ENCODE assay signal across 26 cellular contexts in the genomic region with DNA sequence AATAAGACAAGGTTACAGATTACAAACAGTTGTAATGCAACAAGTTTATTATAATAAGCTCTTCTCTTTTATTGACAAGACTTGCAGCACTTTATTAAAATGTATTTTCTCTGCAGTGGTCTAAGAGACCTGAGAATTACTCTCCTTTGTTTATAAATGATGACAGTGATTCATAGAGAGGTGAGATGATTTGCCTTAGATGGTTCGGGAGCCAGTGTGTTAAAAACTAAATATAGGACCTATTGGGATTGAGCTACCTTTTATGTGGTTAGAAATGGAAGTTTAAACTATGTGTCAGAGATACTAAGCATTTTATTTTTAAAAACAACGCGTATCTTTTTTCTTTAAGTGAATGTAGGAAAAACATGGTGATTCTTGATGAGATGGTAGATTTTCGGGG. TPM values are rescaled to one million over a fixed set of nuclear protein-coding genes. Genes with fewer than 3 reads are reported as not detected.
DNase-seq lines count a peak whose midpoint lies in the region; ATAC-seq, FAIRE-seq and TF ChIP-seq lines count a peak whose summit lies in the region.
"Had no signal": no experiment of that assay in that cellular context is flagged by ENCODE, and none has a peak within 500 bp of the region (broad histone marks: within the 10 kb centered on the region; RNA-seq: fewer than 3 reads in every experiment).

No MANE protein-coding gene starts in this region.

- no peak overlapping the region for H3K27ac Mint-ChIP-seq in MCF 10A (ENCODE audit: low read depth, unreplicated experiment)
- H3K27ac Mint-ChIP-seq: CD14-positive monocyte; CD4-positive, alpha-beta T cell; CD8-positive, alpha-beta memory T cell had no signal

- H3K4me1 ChIP-seq in mammary epithelial cell (ENCODE audit: insufficient read depth, low read length) = no peaks in the 10 kb centered on the region
- peaks cover 5 to 19% of the 10 kb centered on the region in 2 experiments; a peak in 3 of 4 replicates for H3K4me1 ChIP-seq in HCT116 (ENCODE audit: control insufficient read depth in 1 of 2, insufficient read depth in 2 of 2, low read length in 2 of 2)
- no peaks in the 10 kb centered on the region for H3K4me1 ChIP-seq in GM12878 (ENCODE audit: control insufficient read depth, insufficient read depth, low read length)
- H3K4me1 ChIP-seq: A549; BE2C; BLaER1 treated with 17β-estradiol and CSF1 and Interleukin-3, amounts not matched to agents 10 nM and 100 nM had no signal

- H2AFZ ChIP-seq in mammary epithelial cell (ENCODE audit: low read depth, low read length) (no peak overlapping the region), HCT116 (ENCODE audit: low read depth, low read length, poor library complexity, severe bottlenecking) (peak overlapping the region; percentile 64), GM12878 (ENCODE audit: control insufficient read depth, low read depth, low read length) (no peak overlapping the region)

- peak; percentile 23 for FAIRE-seq in GM12878 (lab: Jason Lieb, UNC)
- FAIRE-seq: D721Med, GM12892 had no signal

- H3K9ac ChIP-seq in mammary epithelial cell (ENCODE audit: insufficient read depth, low read length) (no peak overlapping the region), HCT116 (ENCODE audit: low read length) (no peak overlapping the region), GM12878 (ENCODE audit: control insufficient read depth, insufficient read depth, low read length) (no peak overlapping the region)
- H3K9ac ChIP-seq: BLaER1 treated with 17β-estradiol and CSF1 and Interleukin-3, amounts not matched to agents 10 nM and 100 nM had no signal

- DNase-seq in mammary epithelial cell (peak; percentile 15), MCF 10A (ENCODE audit: unreplicated experiment) (no peak), HCT116 (ENCODE audit: low read depth, low spot score) (no peak), RPMI7951 (ENCODE audit: low read depth) (peak; percentile 49), GM12878 (ENCODE audit: low read depth, low spot score) (no peak), HuH-7.5 (ENCODE audit: low spot score) (no peak), HEK293T (ENCODE audit: extremely low spot score) (no peak)
- DNase-seq: ACHN; AML-193; BE2C; CD4-positive, alpha-beta T cell; CD8-positive, alpha-beta memory T cell; DMS 273 treated with DMSO at 0.1 percent for 48 hours; DMS79; EL; GF-D8; GOT3; H7 had no signal

- no peaks in the 10 kb centered on the region for H3K9me3 Mint-ChIP-seq in MCF 10A (ENCODE audit: unreplicated experiment)
- H3K9me3 Mint-ChIP-seq: CD4-positive, alpha-beta T cell; CD8-positive, alpha-beta memory T cell had no signal

- no peaks in the 10 kb centered on the region for H3K9me3 ChIP-seq in mammary epithelial cell (replicated peaks; ENCODE audit: insufficient read depth, low read length)
- peaks cover 0 to 4% of the 10 kb centered on the region in 2 experiments; a peak in 1 of 4 replicates for H3K9me3 ChIP-seq in HCT116 (ENCODE audit: control insufficient read depth in 1 of 2, insufficient read depth in 1 of 2, low read depth in 1 of 2, low read length in 2 of 2)
- no peaks in the 10 kb centered on the region for H3K9me3 ChIP-seq in GM12878 (replicated peaks; ENCODE audit: control insufficient read depth, insufficient read depth, low read length)
- H3K9me3 ChIP-seq: A549, BE2C had no signal

- H3K4me3 ChIP-seq in mammary epithelial cell (replicated peaks in 1 of 3; ENCODE audit: insufficient read depth in 1 of 3, low read depth in 2 of 3, low read length in 3 of 3) = no peak overlapping the region
- H3K4me3 ChIP-seq in HCT116 (replicated peaks in 1 of 2; ENCODE audit: low read depth in 1 of 2, low read length in 2 of 2) = no peak overlapping the region
- H3K4me3 ChIP-seq in GM12878 = no peak overlapping the region
- H3K4me3 ChIP-seq: A549; BLaER1 treated with 17β-estradiol and CSF1 and Interleukin-3, amounts not matched to agents 10 nM and 100 nM had no signal

- POLR2A ChIA-PET in MCF 10A (lab: Yijun Ruan, JAX) (no interaction called here), HCT116 (lab: Charles Lee) (interaction anchor here (0.8 kb wide), 1 partner anchor 40 kb away, joined by 3 read pairs; no protein-coding TSS in a partner anchor), GM12878 (lab: Charles Lee) (no interaction called here), HEK293T (lab: Yijun Ruan, JAX) (no interaction called here)

- in situ Hi-C loops in mammary epithelial cell (cut with MboI; ENCODE audit: low sequenced_read_pairs in 2 of 2) = no loop called here
- in situ Hi-C loops in GM12878 (cut with MboI) = no loop called here

- H3K4me3 Mint-ChIP-seq in MCF 10A (ENCODE audit: unreplicated experiment) = no peak overlapping the region
- H3K4me3 Mint-ChIP-seq: CD4-positive, alpha-beta T cell; CD8-positive, alpha-beta memory T cell had no signal

- no peak for TF ChIP-seq CTCF in mammary epithelial cell (conservative IDR thresholded peaks at IDR 0.05 in 1 of 2, IDR thresholded peaks at IDR 0.05 in 1 of 2; ENCODE audit: extremely low read depth in 1 of 2, insufficient read depth in 1 of 2, low read depth in 1 of 2, low read length in 2 of 2)
- no peak for TF ChIP-seq CTCF in MCF 10A (IDR thresholded peaks at IDR 0.05; ENCODE audit: unreplicated experiment)
- no peak for TF ChIP-seq CTCF in HCT116 (IDR thresholded peaks at IDR 0.05 in 2 of 3, conservative IDR thresholded peaks at IDR 0.05 in 1 of 3; ENCODE audit: borderline replicate concordance in 1 of 3, insufficient read depth in 1 of 3, low read depth in 2 of 3, low read length in 2 of 3)
- no peak for TF ChIP-seq CTCF in GM12878 (IDR thresholded peaks at IDR 0.05 in 2 of 3, conservative IDR thresholded peaks at IDR 0.05 in 1 of 3; ENCODE audit: control insufficient read depth in 2 of 3, extremely low read depth in 1 of 3, insufficient read depth in 1 of 3, low read depth in 3 of 3, low read length in 3 of 3)

- no peaks in the 10 kb centered on the region for H3K4me1 Mint-ChIP-seq in MCF 10A (ENCODE audit: insufficient read depth, unreplicated experiment)
- H3K4me1 Mint-ChIP-seq: CD14-positive monocyte; CD8-positive, alpha-beta memory T cell had no signal

- H3K36me3 ChIP-seq in mammary epithelial cell (ENCODE audit: insufficient read depth, low read length) = no peaks in the 10 kb centered on the region
- no peaks in the 10 kb centered on the region for H3K36me3 ChIP-seq in HCT116 (ENCODE audit: control insufficient read depth in 1 of 2, insufficient read depth in 2 of 2, low read length in 2 of 2)
- H3K36me3 ChIP-seq in GM12878 (ENCODE audit: control insufficient read depth in 2 of 2, insufficient read depth in 2 of 2, low read length in 1 of 2) = no peaks in the 10 kb centered on the region
- H3K36me3 ChIP-seq: BE2C; BLaER1 treated with 17β-estradiol and CSF1 and Interleukin-3, amounts not matched to agents 10 nM and 100 nM had no signal

- no peak overlapping the region for H3K27ac ChIP-seq in mammary epithelial cell (ENCODE audit: insufficient read depth, low read depth, low read length)
- H3K27ac ChIP-seq in HCT116 (ENCODE audit: low read depth, low read length) = no peak overlapping the region
- H3K27ac ChIP-seq in GM12878 (ENCODE audit: control insufficient read depth, insufficient read depth) = no peak overlapping the region
- H3K27ac ChIP-seq: 22Rv1; A549; BLaER1 treated with 17β-estradiol and CSF1 and Interleukin-3, amounts not matched to agents 10 nM and 100 nM had no signal

- no peak for TF ChIP-seq EP300 in GM12878 (IDR thresholded peaks at IDR 0.05; ENCODE audit: borderline replicate concordance in 1 of 2, control insufficient read depth in 1 of 2, low read depth in 2 of 2, low read length in 2 of 2)

- TF ChIP-seq RAD21 in HCT116 (IDR thresholded peaks at IDR 0.05; ENCODE audit: low read depth) (no peak), GM12878 (IDR thresholded peaks at IDR 0.05; ENCODE audit: insufficient read depth, low read depth, low read length) (no peak)

- H3K36me3 Mint-ChIP-seq in MCF 10A (ENCODE audit: insufficient read depth, unreplicated experiment) = no peaks in the 10 kb centered on the region
- H3K36me3 Mint-ChIP-seq: CD14-positive monocyte; CD8-positive, alpha-beta memory T cell had no signal

- H3K27me3 ChIP-seq in mammary epithelial cell (ENCODE audit: insufficient read depth, low read length) = no peaks in the 10 kb centered on the region
- no peaks in the 10 kb centered on the region for H3K27me3 ChIP-seq in HCT116 (ENCODE audit: insufficient read depth, low read length)
- H3K27me3 ChIP-seq in GM12878 (replicated peaks in 1 of 2; ENCODE audit: control insufficient read depth in 2 of 2, insufficient read depth in 2 of 2, low read length in 1 of 2) = peaks cover 0 to 8% of the 10 kb centered on the region in 2 experiments; a peak in 1 of 4 replicates
- H3K27me3 ChIP-seq: BLaER1 treated with 17β-estradiol and CSF1 and Interleukin-3, amounts not matched to agents 10 nM and 100 nM had no signal

- SMC1A ChIA-PET in GM12878 (lab: Charles Lee; ENCODE audit: uncharacterized antibody, unreplicated experiment) = interaction anchor here (1.2 kb wide), 1 partner anchor 32 kb away, joined by 3 read pairs; no protein-coding TSS in a partner anchor

- H3K27me3 Mint-ChIP-seq in MCF 10A (ENCODE audit: insufficient read depth, unreplicated experiment) = no peaks in the 10 kb centered on the region

- RAD21 ChIA-PET in HCT116 (lab: Charles Lee; ENCODE audit: low non-redundant PET in 1 of 2, low total read pairs in 2 of 2, uncharacterized antibody in 2 of 2, unreplicated experiment in 2 of 2) (no interaction called here), GM12878 (lab: Charles Lee; ENCODE audit: unreplicated experiment) (no interaction called here)

- CTCF ChIA-PET in mammary epithelial cell (lab: Charles Lee; ENCODE audit: low non-redundant PET) (no interaction called here), MCF 10A (lab: Yijun Ruan, JAX) (no interaction called here), HCT116 (lab: Charles Lee) (no interaction called here), GM12878 (lab: Yijun Ruan, JAX) (no interaction called here), HEK293T (lab: Yijun Ruan, JAX) (no interaction called here)

- dilution Hi-C loops in mammary epithelial cell (cut with HindIII; ENCODE audit: low sequenced_read_pairs) = no loop called here

- H3K4me2 ChIP-seq in mammary epithelial cell (ENCODE audit: insufficient read depth, low read depth, low read length) (no peak overlapping the region), HCT116 (ENCODE audit: low read length) (peak overlapping the region; percentile 22; the same call in 1 of the 2 replicates), GM12878 (ENCODE audit: control insufficient read depth, insufficient read depth) (no peak overlapping the region)
- H3K4me2 ChIP-seq: A549; BLaER1 treated with 17β-estradiol and CSF1 and Interleukin-3, amounts not matched to agents 10 nM and 100 nM had no signal

- H4K20me1 ChIP-seq in mammary epithelial cell (ENCODE audit: insufficient read depth, low read length) (no peaks in the 10 kb centered on the region), HCT116 (ENCODE audit: insufficient read depth) (no peaks in the 10 kb centered on the region), GM12878 (ENCODE audit: control insufficient read depth, insufficient read depth) (no peaks in the 10 kb centered on the region)
- H4K20me1 ChIP-seq: BLaER1 treated with 17β-estradiol and CSF1 and Interleukin-3, amounts not matched to agents 10 nM and 100 nM had no signal

- TF ChIP-seq POLR2A in HCT116 (IDR thresholded peaks at IDR 0.05; ENCODE audit: borderline replicate concordance, extremely low read depth, insufficient read depth, insufficient read length) (no peak), GM12878 (IDR thresholded peaks at IDR 0.05; ENCODE audit: low read depth, low read length) (no peak)

- 67% methylated on average over 4 of the region's 4 CpGs for WGBS in mammary epithelial cell (ENCODE audit: low coverage, missing lambda C conversion rate)
- WGBS in GM12878 (ENCODE audit: insufficient coverage, insufficient replicate concordance, low lambda C conversion rate, missing lambda C conversion rate) = 58% methylated on average over 4 of the region's 4 CpGs

- H3K79me2 ChIP-seq in mammary epithelial cell (ENCODE audit: insufficient read depth, low read length) (no peaks in the 10 kb centered on the region), HCT116 (ENCODE audit: insufficient read depth, low read length) (no peaks in the 10 kb centered on the region), GM12878 (ENCODE audit: control insufficient read depth, insufficient read depth, low read length) (no peaks in the 10 kb centered on the region)

- intact Hi-C loops in mammary epithelial cell (cut with micrococcal nuclease) = no loop called here
- intact Hi-C loops in MCF 10A (cut with micrococcal nuclease) = no loop called here
- intact Hi-C loops in HCT116 (cut with micrococcal nuclease) = no loop called here
- intact Hi-C loops in GM12878 (cut with micrococcal nuclease; ENCODE audit: unreplicated experiment) = no loop called here

- H3K9me2 ChIP-seq in HCT116 (ENCODE audit: insufficient read depth) = no peaks in the 10 kb centered on the region; the same call in 1 of the 2 replicates

- BruUV-seq in mammary epithelial cell (replicated peaks; lab: Mats Ljungman, UMichigan) (no TSS peak), MCF 10A (replicated peaks; lab: Mats Ljungman, UMichigan) (no TSS peak), HCT116 (replicated peaks; lab: Mats Ljungman, UMichigan) (no TSS peak), GM12878 (replicated peaks; lab: Mats Ljungman, UMichigan) (no TSS peak)

- ATAC-seq in HCT116 (no peak), GM12878 (no peak), HG02642 (IDR thresholded peaks at IDR 0.05; ENCODE audit: poor library complexity, unreplicated experiment) (no peak)
- ATAC-seq: A549 had no signal

RNA-seq across cellular contexts. Expression of gene KRTAP3-3, which starts 2.9 kb away (rescaled TPM):
- total RNA-seq in mammary epithelial cell (not detected), MCF 10A (2022) (not detected in 2 replicates), HCT116 (2021; ENCODE audit: unreplicated experiment) (not detected), GM12878 (2014; rRNA removed) (not detected in 2 replicates), GM12878 (2014; rRNA removed; fragmentation: Illumina TruSeq; extraction: Trizol) (not detected in 2 replicates), GM12878 (2021) (not detected in 2 replicates)
- polyA plus RNA-seq in mammary epithelial cell (not detected), GM12878 (2011; rRNA removed) (not detected in 2 replicates), GM12878 (2014; fragmentation: Illumina TruSeq; extraction: Trizol) (not detected in 2 replicates), GM12878 (2014; fragmentation: Nextera tagmentation; extraction: Ambion mirVana) (not detected), GM12878 (2014; rRNA removed) (not detected in 2 replicates), GM12878 (2016; fragmentation: Nextera tagmentation; extraction: Ambion mirVana) (not detected)
- not detected for polyA minus RNA-seq in mammary epithelial cell
- polyA plus RNA-seq in HCT116 (2012) = not detected in 2 replicates
- not detected in 2 replicates for total RNA-seq in RPMI7951 (2014; rRNA removed; shearing (Covaris generic))
- not detected in 2 replicates for total RNA-seq in GM12878 (2013; cell fraction: nucleolus; rRNA removed)
- polyA plus RNA-seq in GM12878 (2011; ENCODE audit: low read depth) = not detected
- not detected in 2 replicates for polyA plus RNA-seq in GM12878 (2011; cell fraction: cytosol; rRNA removed)
- polyA plus RNA-seq in GM12878 (2011; cell fraction: nucleus; rRNA removed) = not detected in 2 replicates
- not detected in 2 replicates for polyA plus RNA-seq in GM12878 (2012)
- polyA minus RNA-seq in GM12878 (2011; rRNA and poly(A)+ RNA removed) = not detected in 2 replicates
- not detected in 2 replicates for polyA minus RNA-seq in GM12878 (2011; cell fraction: cytosol; rRNA and poly(A)+ RNA removed)
- not detected in 2 replicates for polyA minus RNA-seq in GM12878 (2011; cell fraction: nucleus; rRNA and poly(A)+ RNA removed)
- total RNA-seq: CD4-positive, alpha-beta T cell; CD8-positive, alpha-beta memory T cell; G401; H7 had no signal
- polyA plus RNA-seq: A549; CD14-positive monocyte; CD8-positive, alpha-beta memory T cell had no signal

RNA-seq across cellular contexts. Expression of gene KRTAP3-2, which starts 2.9 kb away (rescaled TPM):
- total RNA-seq in mammary epithelial cell = not detected
- polyA plus RNA-seq in mammary epithelial cell = not detected
- not detected for polyA minus RNA-seq in mammary epithelial cell
- total RNA-seq in MCF 10A (2022) = not detected in 2 replicates
- not detected for total RNA-seq in HCT116 (2021; ENCODE audit: unreplicated experiment)
- 0.15 TPM in 1 of 2 replicates, not detected in the other for polyA plus RNA-seq in HCT116 (2012)
- total RNA-seq in RPMI7951 (2014; rRNA removed; shearing (Covaris generic)) = not detected in 2 replicates
- not detected in 2 replicates for total RNA-seq in GM12878 (2013; cell fraction: nucleolus; rRNA removed)
- total RNA-seq in GM12878 (2014; rRNA removed) = not detected in 2 replicates
- total RNA-seq in GM12878 (2014; rRNA removed; fragmentation: Illumina TruSeq; extraction: Trizol) = not detected in 2 replicates
- total RNA-seq in GM12878 (2021) = not detected in 2 replicates
- not detected for polyA plus RNA-seq in GM12878 (2011; ENCODE audit: low read depth)
- polyA plus RNA-seq in GM12878 (2011; rRNA removed) = not detected in 2 replicates
- polyA plus RNA-seq in GM12878 (2011; cell fraction: cytosol; rRNA removed) = not detected in 2 replicates
- not detected in 2 replicates for polyA plus RNA-seq in GM12878 (2011; cell fraction: nucleus; rRNA removed)
- not detected in 2 replicates for polyA plus RNA-seq in GM12878 (2012)
- not detected in 2 replicates for polyA plus RNA-seq in GM12878 (2014; fragmentation: Illumina TruSeq; extraction: Trizol)
- not detected for polyA plus RNA-seq in GM12878 (2014; fragmentation: Nextera tagmentation; extraction: Ambion mirVana)
- polyA plus RNA-seq in GM12878 (2014; rRNA removed) = not detected in 2 replicates
- polyA plus RNA-seq in GM12878 (2016; fragmentation: Nextera tagmentation; extraction: Ambion mirVana) = not detected
- polyA minus RNA-seq in GM12878 (2011; rRNA and poly(A)+ RNA removed) = not detected in 2 replicates
- polyA minus RNA-seq in GM12878 (2011; cell fraction: cytosol; rRNA and poly(A)+ RNA removed) = not detected in 2 replicates
- polyA minus RNA-seq in GM12878 (2011; cell fraction: nucleus; rRNA and poly(A)+ RNA removed) = not detected in 2 replicates
- total RNA-seq: CD4-positive, alpha-beta T cell; CD8-positive, alpha-beta memory T cell; G401; H7 had no signal
- polyA plus RNA-seq: A549; CD14-positive monocyte; CD8-positive, alpha-beta memory T cell had no signal

RNA-seq across cellular contexts. Expression of gene KRTAP3-1, which starts 12.1 kb away (rescaled TPM):
- total RNA-seq in mammary epithelial cell (not detected), MCF 10A (2022) (not detected in 2 replicates), HCT116 (2021; ENCODE audit: unreplicated experiment) (not detected), GM12878 (2014; rRNA removed) (not detected in 2 replicates), GM12878 (2014; rRNA removed; fragmentation: Illumina TruSeq; extraction: Trizol) (not detected in 2 replicates), GM12878 (2021) (not detected in 2 replicates)
- polyA plus RNA-seq in mammary epithelial cell (not detected), GM12878 (2011; rRNA removed) (not detected in 2 replicates), GM12878 (2014; fragmentation: Illumina TruSeq; extraction: Trizol) (not detected in 2 replicates), GM12878 (2014; fragmentation: Nextera tagmentation; extraction: Ambion mirVana) (not detected), GM12878 (2014; rRNA removed) (not detected in 2 replicates), GM12878 (2016; fragmentation: Nextera tagmentation; extraction: Ambion mirVana) (not detected)
- not detected for polyA minus RNA-seq in mammary epithelial cell
- polyA plus RNA-seq in HCT116 (2012) = 0.51 TPM in 1 of 2 replicates, not detected in the other
- total RNA-seq in RPMI7951 (2014; rRNA removed; shearing (Covaris generic)) = not detected in 2 replicates
- not detected in 2 replicates for total RNA-seq in GM12878 (2013; cell fraction: nucleolus; rRNA removed)
- not detected for polyA plus RNA-seq in GM12878 (2011; ENCODE audit: low read depth)
- polyA plus RNA-seq in GM12878 (2011; cell fraction: cytosol; rRNA removed) = not detected in 2 replicates
- polyA plus RNA-seq in GM12878 (2011; cell fraction: nucleus; rRNA removed) = not detected in 2 replicates
- not detected in 2 replicates for polyA plus RNA-seq in GM12878 (2012)
- not detected in 2 replicates for polyA minus RNA-seq in GM12878 (2011; rRNA and poly(A)+ RNA removed)
- polyA minus RNA-seq in GM12878 (2011; cell fraction: cytosol; rRNA and poly(A)+ RNA removed) = not detected in 2 replicates
- not detected in 2 replicates for polyA minus RNA-seq in GM12878 (2011; cell fraction: nucleus; rRNA and poly(A)+ RNA removed)
- total RNA-seq: CD4-positive, alpha-beta T cell; CD8-positive, alpha-beta memory T cell; G401; H7 had no signal
- polyA plus RNA-seq: A549; CD14-positive monocyte; CD8-positive, alpha-beta memory T cell had no signal

RNA-seq across cellular contexts. Expression of gene KRT40, which starts 12.7 kb away (rescaled TPM):
- total RNA-seq in mammary epithelial cell = under 1 TPM in 1 of 2 donors, not detected in 1; under 0.01 TPM
- polyA plus RNA-seq in mammary epithelial cell = not detected
- not detected for polyA minus RNA-seq in mammary epithelial cell
- not detected in 2 replicates for total RNA-seq in MCF 10A (2022)
- total RNA-seq in HCT116 (2021; ENCODE audit: unreplicated experiment) = not detected
- 0.04 TPM in 1 of 2 replicates, not detected in the other for polyA plus RNA-seq in HCT116 (2012)
- not detected in 2 replicates for total RNA-seq in RPMI7951 (2014; rRNA removed; shearing (Covaris generic))
- total RNA-seq in GM12878 (2013; cell fraction: nucleolus; rRNA removed) = not detected in 2 replicates
- not detected in 2 replicates for total RNA-seq in GM12878 (2014; rRNA removed)
- total RNA-seq in GM12878 (2014; rRNA removed; fragmentation: Illumina TruSeq; extraction: Trizol) = not detected in 2 replicates
- total RNA-seq in GM12878 (2021) = not detected in 2 replicates
- polyA plus RNA-seq in GM12878 (2011; ENCODE audit: low read depth) = not detected
- not detected in 2 replicates for polyA plus RNA-seq in GM12878 (2011; rRNA removed)
- not detected in 2 replicates for polyA plus RNA-seq in GM12878 (2011; cell fraction: cytosol; rRNA removed)
- polyA plus RNA-seq in GM12878 (2011; cell fraction: nucleus; rRNA removed) = not detected in 2 replicates
- polyA plus RNA-seq in GM12878 (2012) = not detected in 2 replicates
- not detected in 2 replicates for polyA plus RNA-seq in GM12878 (2014; fragmentation: Illumina TruSeq; extraction: Trizol)
- polyA plus RNA-seq in GM12878 (2014; fragmentation: Nextera tagmentation; extraction: Ambion mirVana) = not detected
- not detected in 2 replicates for polyA plus RNA-seq in GM12878 (2014; rRNA removed)
- not detected for polyA plus RNA-seq in GM12878 (2016; fragmentation: Nextera tagmentation; extraction: Ambion mirVana)
- polyA minus RNA-seq in GM12878 (2011; rRNA and poly(A)+ RNA removed) = not detected in 2 replicates
- polyA minus RNA-seq in GM12878 (2011; cell fraction: cytosol; rRNA and poly(A)+ RNA removed) = not detected in 2 replicates
- polyA minus RNA-seq in GM12878 (2011; cell fraction: nucleus; rRNA and poly(A)+ RNA removed) = not detected in 2 replicates
- total RNA-seq: CD4-positive, alpha-beta T cell; CD8-positive, alpha-beta memory T cell; G401; H7 had no signal
- polyA plus RNA-seq: A549; CD14-positive monocyte; CD8-positive, alpha-beta memory T cell had no signal

RNA-seq across cellular contexts. Expression of gene KRT39, which starts 30.1 kb away (rescaled TPM):
- total RNA-seq in mammary epithelial cell (under 1 TPM in 1 of 2 donors, not detected in 1; 0.33 TPM), MCF 10A (2022) (not detected in 2 replicates), HCT116 (2021; ENCODE audit: unreplicated experiment) (not detected), GM12878 (2014; rRNA removed) (not detected in 2 replicates), GM12878 (2014; rRNA removed; fragmentation: Illumina TruSeq; extraction: Trizol) (not detected in 2 replicates), GM12878 (2021) (not detected in 2 replicates)
- polyA plus RNA-seq in mammary epithelial cell (not detected), GM12878 (2011; rRNA removed) (not detected in 2 replicates), GM12878 (2014; fragmentation: Illumina TruSeq; extraction: Trizol) (not detected in 2 replicates), GM12878 (2014; fragmentation: Nextera tagmentation; extraction: Ambion mirVana) (not detected), GM12878 (2014; rRNA removed) (not detected in 2 replicates), GM12878 (2016; fragmentation: Nextera tagmentation; extraction: Ambion mirVana) (not detected)
- not detected for polyA minus RNA-seq in mammary epithelial cell
- polyA plus RNA-seq in HCT116 (2012) = 0.09 and 0.10 TPM in 2 replicates
- 0.24 TPM in 1 of 2 replicates, not detected in the other for total RNA-seq in RPMI7951 (2014; rRNA removed; shearing (Covaris generic))
- total RNA-seq in GM12878 (2013; cell fraction: nucleolus; rRNA removed) = not detected in 2 replicates
- polyA plus RNA-seq in GM12878 (2011; ENCODE audit: low read depth) = not detected
- polyA plus RNA-seq in GM12878 (2011; cell fraction: cytosol; rRNA removed) = 0.07 TPM in 1 of 2 replicates, not detected in the other
- not detected in 2 replicates for polyA plus RNA-seq in GM12878 (2011; cell fraction: nucleus; rRNA removed)
- polyA plus RNA-seq in GM12878 (2012) = not detected in 2 replicates
- not detected in 2 replicates for polyA minus RNA-seq in GM12878 (2011; rRNA and poly(A)+ RNA removed)
- polyA minus RNA-seq in GM12878 (2011; cell fraction: cytosol; rRNA and poly(A)+ RNA removed) = not detected in 2 replicates
- polyA minus RNA-seq in GM12878 (2011; cell fraction: nucleus; rRNA and poly(A)+ RNA removed) = not detected in 2 replicates
- total RNA-seq: CD4-positive, alpha-beta T cell; CD8-positive, alpha-beta memory T cell; G401; H7 had no signal
- polyA plus RNA-seq: A549; CD14-positive monocyte; CD8-positive, alpha-beta memory T cell had no signal

Comparison
In these comparisons a context has a peak if more than half of its experiments do, and no peak if none do; other contexts are left out.
1. DNase-seq: peak in mammary epithelial cell (single experiment) and RPMI7951 (single experiment); none in MCF 10A (single experiment), HCT116 (single experiment), GM12878 (single experiment), HuH-7.5 (single experiment) and HEK293T (single experiment).